ENCODE assay signal across 2 cellular contexts in genomic region chr11:7894251-7894650, GRCh38.
A peak's percentile ranks its signal among the peaks of the same experiment; 100 is the strongest.
TF ChIP-seq lines count a peak whose summit lies in the region.

No MANE protein-coding gene starts in this region.

TF ChIP-seq in liver, 16 proteins besides CTCF, POLR2A, EP300 and RAD21:
- peak in 1 of 2 donors; percentile 7 for TF ChIP-seq GABPA (IDR thresholded peaks at IDR 0.05 in 1 of 2, conservative IDR thresholded peaks at IDR 0.05 in 1 of 2)
- peak; percentile 10 for TF ChIP-seq FOXA2 (IDR thresholded peaks at IDR 0.05)
- TF ChIP-seq HNF4A (conservative IDR thresholded peaks at IDR 0.05), result peak in 1 of 2 donors; percentile 16
- TF ChIP-seq RXRA (IDR thresholded peaks at IDR 0.05), result peak in 1 of 2 donors; percentile 22
- TF ChIP-seq EGR1 (IDR thresholded peaks at IDR 0.05; ENCODE audit: low read depth in 2 of 2), result no peak

TF ChIP-seq in HepG2, 621 proteins besides CTCF, POLR2A, EP300 and RAD21:
- no peak for TF ChIP-seq SP140L (CRISPR knock-in tag; IDR thresholded peaks at IDR 0.05; ENCODE audit: borderline replicate concordance)
- TF ChIP-seq ELF3 (CRISPR knock-in tag; IDR thresholded peaks at IDR 0.05), result no peak
- TF ChIP-seq ZFP82 (CRISPR knock-in tag; IDR thresholded peaks at IDR 0.05; ENCODE audit: borderline replicate concordance), result no peak
- TF ChIP-seq SSRP1 (CRISPR knock-in tag; IDR thresholded peaks at IDR 0.05), result no peak
- TF ChIP-seq, protein P1, sequence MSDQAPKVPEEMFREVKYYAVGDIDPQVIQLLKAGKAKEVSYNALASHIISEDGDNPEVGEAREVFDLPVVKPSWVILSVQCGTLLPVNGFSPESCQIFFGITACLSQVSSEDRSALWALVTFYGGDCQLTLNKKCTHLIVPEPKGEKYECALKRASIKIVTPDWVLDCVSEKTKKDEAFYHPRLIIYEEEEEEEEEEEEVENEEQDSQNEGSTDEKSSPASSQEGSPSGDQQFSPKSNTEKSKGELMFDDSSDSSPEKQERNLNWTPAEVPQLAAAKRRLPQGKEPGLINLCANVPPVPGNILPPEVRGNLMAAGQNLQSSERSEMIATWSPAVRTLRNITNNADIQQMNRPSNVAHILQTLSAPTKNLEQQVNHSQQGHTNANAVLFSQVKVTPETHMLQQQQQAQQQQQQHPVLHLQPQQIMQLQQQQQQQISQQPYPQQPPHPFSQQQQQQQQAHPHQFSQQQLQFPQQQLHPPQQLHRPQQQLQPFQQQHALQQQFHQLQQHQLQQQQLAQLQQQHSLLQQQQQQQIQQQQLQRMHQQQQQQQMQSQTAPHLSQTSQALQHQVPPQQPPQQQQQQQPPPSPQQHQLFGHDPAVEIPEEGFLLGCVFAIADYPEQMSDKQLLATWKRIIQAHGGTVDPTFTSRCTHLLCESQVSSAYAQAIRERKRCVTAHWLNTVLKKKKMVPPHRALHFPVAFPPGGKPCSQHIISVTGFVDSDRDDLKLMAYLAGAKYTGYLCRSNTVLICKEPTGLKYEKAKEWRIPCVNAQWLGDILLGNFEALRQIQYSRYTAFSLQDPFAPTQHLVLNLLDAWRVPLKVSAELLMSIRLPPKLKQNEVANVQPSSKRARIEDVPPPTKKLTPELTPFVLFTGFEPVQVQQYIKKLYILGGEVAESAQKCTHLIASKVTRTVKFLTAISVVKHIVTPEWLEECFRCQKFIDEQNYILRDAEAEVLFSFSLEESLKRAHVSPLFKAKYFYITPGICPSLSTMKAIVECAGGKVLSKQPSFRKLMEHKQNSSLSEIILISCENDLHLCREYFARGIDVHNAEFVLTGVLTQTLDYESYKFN (CRISPR knock-in tag; conservative IDR thresholded peaks at IDR 0.05), result no peak
- no peak for TF ChIP-seq MTF1 (CRISPR knock-in tag; IDR thresholded peaks at IDR 0.05)
- no peak for TF ChIP-seq ZBED4 (CRISPR knock-in tag; IDR thresholded peaks at IDR 0.05; ENCODE audit: borderline replicate concordance)
- no peak for TF ChIP-seq POLR2G (IDR thresholded peaks at IDR 0.05; ENCODE audit: low read depth, low read length)
- TF ChIP-seq RXRB (CRISPR knock-in tag; IDR thresholded peaks at IDR 0.05; ENCODE audit: borderline replicate concordance), result no peak
- no peak for TF ChIP-seq GATAD1 (CRISPR knock-in tag; IDR thresholded peaks at IDR 0.05)
- TF ChIP-seq ZNF788 (CRISPR knock-in tag; IDR thresholded peaks at IDR 0.05; ENCODE audit: borderline replicate concordance), result no peak
- TF ChIP-seq IRX3 (CRISPR knock-in tag; IDR thresholded peaks at IDR 0.05; ENCODE audit: borderline replicate concordance, low read depth), result no peak
- TF ChIP-seq ZNF776 (CRISPR knock-in tag; IDR thresholded peaks at IDR 0.05), result no peak
- no peak for TF ChIP-seq ZNF570 (CRISPR knock-in tag; IDR thresholded peaks at IDR 0.05; ENCODE audit: borderline replicate concordance)
- no peak for TF ChIP-seq ZMAT3 (CRISPR knock-in tag; conservative IDR thresholded peaks at IDR 0.05)
